Comparison of ENCODE assay signal across 16 cellular contexts in genomic region chr2:152075427-152076050, GRCh38. TPM values are rescaled to one million over a fixed set of nuclear protein-coding genes. Genes with fewer than 3 reads are reported as not detected.
DNase-seq lines count a peak whose midpoint lies in the region; ATAC-seq and TF ChIP-seq lines count a peak whose summit lies in the region.
"Had no signal": no experiment of that assay in that cellular context is flagged by ENCODE, and none has a peak within 500 bp of the region (broad histone marks: within the 10 kb centered on the region; RNA-seq: fewer than 3 reads in every experiment).

No MANE protein-coding gene starts in this region.

- peaks cover 7% of the 10 kb centered on the region; the same call in 1 of the 2 replicates for H3K9me2 ChIP-seq in GM23338 (ENCODE audit: insufficient read depth)

- H3K9me3 ChIP-seq in left lung, result no peaks in the 10 kb centered on the region
- H3K9me3 ChIP-seq in stomach, result no peaks in the 10 kb centered on the region
- no peaks in the 10 kb centered on the region for H3K9me3 ChIP-seq in transverse colon
- H3K9me3 ChIP-seq: Peyer's patch had no signal

- H3K4me2 ChIP-seq in GM23338, result no peak overlapping the region

- no peaks in the 10 kb centered on the region for H3K36me3 ChIP-seq in left lung
- no peaks in the 10 kb centered on the region for H3K36me3 ChIP-seq in stomach
- H3K36me3 ChIP-seq in GM23338 (ENCODE audit: insufficient read depth), result no peaks in the 10 kb centered on the region
- H3K36me3 ChIP-seq in transverse colon, result no peaks in the 10 kb centered on the region
- H3K36me3 ChIP-seq: Peyer's patch had no signal

- H3K4me3 ChIP-seq in left lung, result no peak overlapping the region
- no peak overlapping the region for H3K4me3 ChIP-seq in stomach
- H3K4me3 ChIP-seq in GM23338, result no peak overlapping the region
- H3K4me3 ChIP-seq in transverse colon, result no peak overlapping the region
- H3K4me3 ChIP-seq: Peyer's patch had no signal

- intact Hi-C loops in left lung (cut with DNase I) (no loop called here), stomach (cut with DNase I; ENCODE audit: low total_unique reads) (no loop called here), transverse colon (cut with DNase I; ENCODE audit: low total_unique reads) (no loop called here)

- no peak overlapping the region for H2AFZ ChIP-seq in GM23338

- TF ChIP-seq POLR2A in stomach (IDR thresholded peaks at IDR 0.05) (no peak), transverse colon (IDR thresholded peaks at IDR 0.05) (no peak)

- in situ Hi-C loops in transverse colon (cut with MboI; ENCODE audit: low pct_ligation_motif_present in 1 of 4, low pct_unique_long_range_greater_than_20kb in 1 of 4, low sequenced_read_pairs in 3 of 4), result no loop called here

- no peaks in the 10 kb centered on the region; the same call in 1 of the 2 replicates for H4K20me1 ChIP-seq in GM23338 (replicated peaks; ENCODE audit: insufficient read depth)

- ATAC-seq in WTC11 (peak; percentile 43; the same call in 1 of the 2 replicates), left lung (peak; percentile 61), GM23338 (no peak)

- H3K27ac Mint-ChIP-seq in WTC11 (no peak overlapping the region), GM23338 (no peak overlapping the region), chondrocyte (ENCODE audit: unreplicated experiment) (no peak overlapping the region)
- H3K27ac Mint-ChIP-seq: CD8-positive, alpha-beta memory T cell; HFFc6 had no signal

- H3K4me3 Mint-ChIP-seq in WTC11, result no peak overlapping the region
- H3K4me3 Mint-ChIP-seq in GM23338, result no peak overlapping the region
- H3K4me3 Mint-ChIP-seq in chondrocyte (ENCODE audit: unreplicated experiment), result no peak overlapping the region
- H3K4me3 Mint-ChIP-seq: CD8-positive, alpha-beta memory T cell; HFFc6 had no signal

- TF ChIP-seq CTCF in WTC11 (IDR thresholded peaks at IDR 0.05), result no peak
- TF ChIP-seq CTCF in left lung (IDR thresholded peaks at IDR 0.05), result no peak
- no peak for TF ChIP-seq CTCF in stomach (IDR thresholded peaks at IDR 0.05)
- TF ChIP-seq CTCF in GM23338 (conservative IDR thresholded peaks at IDR 0.05; ENCODE audit: low read depth in 2 of 2), result no peak
- TF ChIP-seq CTCF in chondrocyte (IDR thresholded peaks at IDR 0.05), result no peak
- TF ChIP-seq CTCF in transverse colon (IDR thresholded peaks at IDR 0.05), result no peak

- H3K9me3 Mint-ChIP-seq in WTC11 (peaks cover 4% of the 10 kb centered on the region; the same call in 1 of the 2 replicates), GM23338 (no peaks in the 10 kb centered on the region), chondrocyte (ENCODE audit: low read depth) (no peaks in the 10 kb centered on the region)
- H3K9me3 Mint-ChIP-seq: CD8-positive, alpha-beta memory T cell; HFFc6 had no signal

- H3K27me3 ChIP-seq in left lung, result no peaks in the 10 kb centered on the region
- H3K27me3 ChIP-seq in stomach, result no peaks in the 10 kb centered on the region
- H3K27me3 ChIP-seq in GM23338 (ENCODE audit: insufficient read depth), result no peaks in the 10 kb centered on the region
- H3K27me3 ChIP-seq in transverse colon, result no peaks in the 10 kb centered on the region
- H3K27me3 ChIP-seq: Peyer's patch had no signal

- POLR2A ChIA-PET in WTC11 (lab: Charles Lee), result no interaction called here

- H3K4me1 Mint-ChIP-seq in WTC11, result peaks cover 15% of the 10 kb centered on the region
- H3K4me1 Mint-ChIP-seq in GM23338, result peaks cover 16% of the 10 kb centered on the region
- H3K4me1 Mint-ChIP-seq in chondrocyte (ENCODE audit: low read depth), result peaks cover 8% of the 10 kb centered on the region
- H3K4me1 Mint-ChIP-seq: CD8-positive, alpha-beta memory T cell had no signal

- H3K4me1 ChIP-seq in left lung, result no peaks in the 10 kb centered on the region
- H3K4me1 ChIP-seq in stomach, result peaks cover 0 to 7% (median 0%) of the 10 kb centered on the region in 4 donors
- H3K4me1 ChIP-seq in GM23338 (ENCODE audit: insufficient read depth), result no peaks in the 10 kb centered on the region; the same call in 1 of the 2 replicates
- H3K4me1 ChIP-seq in transverse colon, result no peaks in the 10 kb centered on the region
- H3K4me1 ChIP-seq: Peyer's patch had no signal

- CTCF ChIA-PET in WTC11 (lab: Charles Lee), result interaction anchor here (1.1 kb wide), 1 partner anchor 49 kb away, joined by 3 read pairs; no protein-coding TSS in a partner anchor

- DNase-seq in ELF-1 (ENCODE audit: low read depth, low spot score) (peak; percentile 37), WTC11 (ENCODE audit: low spot score) (no peak), left lung (no peak), stomach (peak; percentile 51), GM23338 (ENCODE audit: low spot score) (no peak), chondrocyte (ENCODE audit: low spot score) (no peak), transverse colon (no peak)
- DNase-seq: CD8-positive, alpha-beta memory T cell; HFFc6; KG1; NCI-H1048; NCI-H1436 treated with DMSO at 0.1 percent for 48 hours; NCI-H2081; NCI-H510A; Peyer's patch; SIG-M5 had no signal

- no peaks in the 10 kb centered on the region for H3K79me2 ChIP-seq in GM23338 (replicated peaks; ENCODE audit: insufficient read depth)

- H3F3A ChIP-seq in GM23338 (replicated peaks; ENCODE audit: low read depth), result no peaks in the 10 kb centered on the region

- H3K27ac ChIP-seq in left lung (no peak overlapping the region), stomach (no peak overlapping the region), GM23338 (ENCODE audit: low read depth) (no peak overlapping the region), transverse colon (no peak overlapping the region)
- H3K27ac ChIP-seq: Peyer's patch had no signal

- TF ChIP-seq EP300 in stomach (IDR thresholded peaks at IDR 0.05), result no peak
- no peak for TF ChIP-seq EP300 in transverse colon (IDR thresholded peaks at IDR 0.05; ENCODE audit: low read depth)

- WGBS in stomach, 5 donors, result 25 to 50% (median 40%) methylated on average over 3 to 4 of the region's 4 CpGs
- 61 to 100% methylated on average over 1 to 4 of the region's 4 CpGs for WGBS in transverse colon (ENCODE audit: low coverage in 1 of 2), 2 donors

- no peaks in the 10 kb centered on the region; the same call in 1 of the 2 replicates for H3K27me3 Mint-ChIP-seq in WTC11 (ENCODE audit: low read depth)
- H3K27me3 Mint-ChIP-seq in GM23338 (ENCODE audit: insufficient read depth, low read depth, poor library complexity), result peaks cover 8% of the 10 kb centered on the region
- no peaks in the 10 kb centered on the region for H3K27me3 Mint-ChIP-seq in chondrocyte (ENCODE audit: low read depth)

- H3K36me3 Mint-ChIP-seq in WTC11 (no peaks in the 10 kb centered on the region), GM23338 (ENCODE audit: low read depth) (no peaks in the 10 kb centered on the region; the same call in 2 of the 3 replicates), chondrocyte (ENCODE audit: low read depth) (no peaks in the 10 kb centered on the region)
- H3K36me3 Mint-ChIP-seq: CD8-positive, alpha-beta memory T cell had no signal

TF ChIP-seq in WTC11, 78 proteins besides CTCF, POLR2A, EP300 and RAD21 (continues in another document):
- TF ChIP-seq E2F1 (CRISPR knock-in tag; IDR thresholded peaks at IDR 0.05) (no peak), ZNF396 (CRISPR knock-in tag; IDR thresholded peaks at IDR 0.05; ENCODE audit: borderline replicate concordance) (no peak)

TF ChIP-seq in GM23338, 12 proteins besides CTCF, POLR2A, EP300 and RAD21:
- no peak for TF ChIP-seq CREB1 (CRISPR knock-in tag; IDR thresholded peaks at IDR 0.05; ENCODE audit: low read depth)
- TF ChIP-seq JUNB (IDR thresholded peaks at IDR 0.05; ENCODE audit: unreplicated experiment), result no peak

RNA-seq across cellular contexts. Expression of gene CACNB4, which starts 23.3 kb away (rescaled TPM):
- 4.7 to 7.2 TPM (median 6.9 TPM) in 3 replicates for total RNA-seq in WTC11 (2021)
- total RNA-seq in left lung, result 1 to 10 TPM; 6.8 to 7.8 TPM
- 1 to 10 TPM in 3 of 5 donors, under 1 TPM in 2; under 0.01 to 6.4 (median 4.3) TPM for total RNA-seq in stomach
- polyA plus RNA-seq in stomach, result 1 to 10 TPM in 1 of 3 donors, under 1 TPM in 2; 0.31 to 1.5 (median 0.44) TPM
- 7.6 and 9.8 TPM in 2 replicates for total RNA-seq in GM23338 (2014; rRNA removed; shearing (Covaris generic))
- 2.7 and 4.0 TPM in 2 replicates for polyA plus RNA-seq in GM23338 (2016; fragmentation: Nextera tagmentation; extraction: Ambion mirVana)
- total RNA-seq in chondrocyte, result 2.0 to 6.0 TPM (median 2.1 TPM) in 3 replicates
- total RNA-seq in transverse colon, result 1 to 10 TPM in 2 of 4 donors, under 1 TPM in 2; 0.20 to 1.6 (median 0.90) TPM
- polyA plus RNA-seq: CD8-positive, alpha-beta memory T cell had no signal

Comparison
In these comparisons a context has a peak if more than half of its experiments do, and no peak if none do; other contexts are left out.
1. DNase-seq: peak in ELF-1 (single experiment) and stomach (single experiment); none in WTC11 (single experiment), left lung (0 of 2), GM23338 (single experiment), chondrocyte (single experiment) and transverse colon (single experiment).